In genomic region chr2:9951522-9952285, GRCh38 we compare ENCODE assay signal across 7 cellular contexts. TPM values are rescaled to one million over a fixed set of nuclear protein-coding genes. Genes with fewer than 3 reads are reported as not detected.
A peak's percentile ranks its signal among the peaks of the same experiment; 100 is the strongest.
DNase-seq lines count a peak whose midpoint lies in the region; ATAC-seq and TF ChIP-seq lines count a peak whose summit lies in the region.

A gene with protein sequence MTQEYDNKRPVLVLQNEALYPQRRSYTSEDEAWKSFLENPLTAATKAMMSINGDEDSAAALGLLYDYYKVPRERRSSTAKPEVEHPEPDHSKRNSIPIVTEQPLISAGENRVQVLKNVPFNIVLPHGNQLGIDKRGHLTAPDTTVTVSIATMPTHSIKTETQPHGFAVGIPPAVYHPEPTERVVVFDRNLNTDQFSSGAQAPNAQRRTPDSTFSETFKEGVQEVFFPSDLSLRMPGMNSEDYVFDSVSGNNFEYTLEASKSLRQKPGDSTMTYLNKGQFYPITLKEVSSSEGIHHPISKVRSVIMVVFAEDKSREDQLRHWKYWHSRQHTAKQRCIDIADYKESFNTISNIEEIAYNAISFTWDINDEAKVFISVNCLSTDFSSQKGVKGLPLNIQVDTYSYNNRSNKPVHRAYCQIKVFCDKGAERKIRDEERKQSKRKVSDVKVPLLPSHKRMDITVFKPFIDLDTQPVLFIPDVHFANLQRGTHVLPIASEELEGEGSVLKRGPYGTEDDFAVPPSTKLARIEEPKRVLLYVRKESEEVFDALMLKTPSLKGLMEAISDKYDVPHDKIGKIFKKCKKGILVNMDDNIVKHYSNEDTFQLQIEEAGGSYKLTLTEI (plus strand): TSS chr2:9951693. CDS start chr2:9951834, 141 bp downstream.

- no peaks in the 10 kb centered on the region for H3K27me3 ChIP-seq in brain microvascular endothelial cell (replicated peaks)
- H3K27me3 ChIP-seq in iPS DF 6.9 (ENCODE audit: control insufficient read depth, insufficient read depth, low read length) = peaks cover 15% of the 10 kb centered on the region
- H3K27me3 ChIP-seq in gastrocnemius medialis = no peaks in the 10 kb centered on the region

- WGBS in iPS DF 6.9 (ENCODE audit: insufficient coverage, insufficient read length) = no CpG with 5 or more reads among the region's 111 CpGs

- DNase-seq in NCI-H2107 (lab: John Stamatoyannopoulos, UW) = peak; percentile 88
- peak; percentile 90 for DNase-seq in UCSD-AML1 (lab: John Stamatoyannopoulos, UW; ENCODE audit: unreplicated experiment)
- peak; percentile 80 for DNase-seq in brain microvascular endothelial cell
- DNase-seq in iPS DF 6.9 (ENCODE audit: low read depth, low spot score) = peak; percentile 70
- peak; percentile 84 to 87 for DNase-seq in gastrocnemius medialis

- H3K9me3 ChIP-seq in iPS DF 6.9 (ENCODE audit: control insufficient read depth, insufficient read depth, low read length) (no peaks in the 10 kb centered on the region), gastrocnemius medialis (no peaks in the 10 kb centered on the region)

- TF ChIP-seq CTCF in brain microvascular endothelial cell (IDR thresholded peaks at IDR 0.05; ENCODE audit: low read depth, low read length, missing control alignments) (no peak), gastrocnemius medialis (IDR thresholded peaks at IDR 0.05 in 4 of 5, conservative IDR thresholded peaks at IDR 0.05 in 1 of 5) (no peak)

- no peaks in the 10 kb centered on the region for H3K36me3 ChIP-seq in brain microvascular endothelial cell (replicated peaks)
- H3K36me3 ChIP-seq in iPS DF 6.9 (ENCODE audit: control insufficient read depth, insufficient read depth, low read length) = no peaks in the 10 kb centered on the region
- no peaks in the 10 kb centered on the region for H3K36me3 ChIP-seq in gastrocnemius medialis

- in situ Hi-C loops in brain microvascular endothelial cell (cut with HindIII; ENCODE audit: low pct_ligation_motif_present, low sequenced_read_pairs) (no loop called here), gastrocnemius medialis (cut with MboI; ENCODE audit: low sequenced_read_pairs in 4 of 4) (no loop called here)

- peak; percentile 91 for ATAC-seq in GM18858 (IDR thresholded peaks at IDR 0.05; ENCODE audit: unreplicated experiment)
- ATAC-seq in HG03066 (IDR thresholded peaks at IDR 0.05; ENCODE audit: low read depth, unreplicated experiment) = peak; percentile 93
- peak; percentile 93 to 96 for ATAC-seq in gastrocnemius medialis

- H3K4me3 ChIP-seq in brain microvascular endothelial cell (ENCODE audit: low read depth, low read length) (peak within 1 kb of the TSS; percentile 61), iPS DF 6.9 (ENCODE audit: low read length) (peak within 1 kb of the TSS; percentile 85), gastrocnemius medialis (peak within 1 kb of the TSS; percentile 58 to 84 (median 73))

- peak; percentile 39 to 60 for TF ChIP-seq POLR2A in gastrocnemius medialis (IDR thresholded peaks at IDR 0.05)

- H3K27ac ChIP-seq in brain microvascular endothelial cell (no peak within 1 kb of the TSS), iPS DF 6.9 (ENCODE audit: low read length) (no peak within 1 kb of the TSS), gastrocnemius medialis (peak within 1 kb of the TSS; percentile 71 to 90 (median 77))

- H3K4me1 ChIP-seq in iPS DF 6.9 (ENCODE audit: control insufficient read depth, insufficient read depth, low read length) (0 out of 2 replicates have a peak, but pooled peaks cover 2% of the 10 kb centered on the region), gastrocnemius medialis (peaks cover 0 to 5% of the 10 kb centered on the region in 2 donors)

- intact Hi-C loops in gastrocnemius medialis (cut with DNase I; ENCODE audit: low total_unique reads) = loop anchor here (1.0 to 10.0 kb wide), 4 partner anchors 108 to 493 kb away; partner anchors contain the start of genes ODC1 and TAF1B

RNA-seq across cellular contexts. Expression of the gene that starts here (rescaled TPM):
- 1 to 10 TPM in 1 of 4 donors, under 1 TPM in 3; 0.29 to 1.0 (median 0.75) TPM for total RNA-seq in gastrocnemius medialis

Comparison
In these comparisons a context has a peak if more than half of its experiments do, and no peak if none do; other contexts are left out.
1. H3K27ac ChIP-seq: peak in gastrocnemius medialis (4 of 4); none in brain microvascular endothelial cell (single experiment) and iPS DF 6.9 (single experiment).
2. Peak in every context shown above with its lines, with median percentiles within 50 percentile points of each other: ATAC-seq, DNase-seq and H3K4me3 ChIP-seq.